In genomic region chr6:36387440-36388303, GRCh38 we compare ENCODE assay signal across 8 cellular contexts. TPM values are rescaled to one million over a fixed set of nuclear protein-coding genes. Genes with fewer than 3 reads are reported as not detected.
DNase-seq lines count a peak whose midpoint lies in the region.

ETV7 (minus strand) TSS chr6:36387669; CDS start chr6:36387541, 128 bp downstream.

- H3K4me1 ChIP-seq in mesodermal cell (ENCODE audit: control insufficient read depth, insufficient read depth, low read length, poor library complexity, severe bottlenecking): peaks cover 14% of the 10 kb centered on the region

- peak within 1 kb of the TSS; percentile 31 for H3K4me3 ChIP-seq in mesodermal cell (ENCODE audit: extremely low read depth, insufficient read depth, low read length, poor library complexity, severe bottlenecking)

- peak; percentile 52 for DNase-seq in NCI-H510A treated with DMSO at 0.1 percent for 48 hours (lab: John Stamatoyannopoulos, UW)
- DNase-seq in NCI-H510A (lab: John Stamatoyannopoulos, UW): no peak
- DNase-seq in activated CD4-positive, alpha-beta T cell treated with anti-CD3 and anti-CD28 coated beads for 1 hour: peak; percentile 24
- peak; percentile 58 for DNase-seq in ecto neural progenitor cell (ENCODE audit: low spot score)
- peak; percentile 8 to 27 for DNase-seq in stimulated activated CD8-positive, alpha-beta memory T cell treated with anti-CD3 and anti-CD28 coated beads, Interleukin-7, amount 100 ng/mL, for 48 hours (ENCODE audit: extremely low read depth in 1 of 2, low read depth in 1 of 2)
- DNase-seq in SHP77 (lab: John Stamatoyannopoulos, UW): no peak
- DNase-seq in epidermal melanocyte (ENCODE audit: insufficient read length, low spot score): no peak

- H3K27ac ChIP-seq in mesodermal cell (ENCODE audit: low read depth, low read length, severe bottlenecking): no peak within 1 kb of the TSS

- WGBS in mesodermal cell (ENCODE audit: insufficient coverage in 2 of 2), 2 experiments: 5 to 10% methylated on average over 52 to 61 of the region's 65 CpGs

- H3K9me3 ChIP-seq in mesodermal cell (ENCODE audit: control insufficient read depth, low read length): no peaks in the 10 kb centered on the region

- H3K36me3 ChIP-seq in mesodermal cell (ENCODE audit: control insufficient read depth, insufficient read depth, low read length): no peaks in the 10 kb centered on the region

RNA-seq across cellular contexts. Expression of gene ETV7, which starts in this region (rescaled TPM):
- not detected for polyA plus RNA-seq in mesodermal cell (2013, experiment 1 of 2)
- not detected for polyA plus RNA-seq in mesodermal cell (2013, experiment 2 of 2)

Comparison
In these comparisons a context has a peak if more than half of its experiments do, and no peak if none do; other contexts are left out.
1. DNase-seq: peak in NCI-H510A treated with DMSO at 0.1 percent for 48 hours (single experiment), activated CD4-positive, alpha-beta T cell treated with anti-CD3 and anti-CD28 coated beads for 1 hour (single experiment), ecto neural progenitor cell (single experiment) and stimulated activated CD8-positive, alpha-beta memory T cell treated with anti-CD3 and anti-CD28 coated beads, Interleukin-7, amount 100 ng/mL, for 48 hours (2 of 2); none in NCI-H510A (single experiment), SHP77 (0 of 2) and epidermal melanocyte (single experiment).